25 cellular contexts compared by ENCODE assay signal in genomic region chr4:102352774-102353173, GRCh38. TPM values are rescaled to one million over a fixed set of nuclear protein-coding genes. Genes with fewer than 3 reads are reported as not detected.
DNase-seq lines count a peak whose midpoint lies in the region; ATAC-seq, FAIRE-seq and TF ChIP-seq lines count a peak whose summit lies in the region.
"Had no signal": no experiment of that assay in that cellular context is flagged by ENCODE, and none has a peak within 500 bp of the region (broad histone marks: within the 10 kb centered on the region; RNA-seq: fewer than 3 reads in every experiment).

No MANE protein-coding gene starts in this region.

- TF ChIP-seq CTCF in hepatocyte (IDR thresholded peaks at IDR 0.05; ENCODE audit: poor library complexity) (no peak), pancreas (IDR thresholded peaks at IDR 0.05) (no peak), RWPE1 (conservative IDR thresholded peaks at IDR 0.05; ENCODE audit: low read depth) (no peak), omental fat pad (IDR thresholded peaks at IDR 0.05) (no peak), esophagus muscularis mucosa (IDR thresholded peaks at IDR 0.05) (no peak)

- H3K4me1 ChIP-seq in hepatocyte (ENCODE audit: insufficient read depth) (peaks cover 6% of the 10 kb centered on the region), pancreas (peaks cover 4 to 5% (median 4%) of the 10 kb centered on the region in 3 donors), esophagus muscularis mucosa (no peaks in the 10 kb centered on the region)
- H3K4me1 ChIP-seq: BLaER1 treated with 17β-estradiol and CSF1 and Interleukin-3, amounts not matched to agents 10 nM and 100 nM had no signal

- in situ Hi-C loops in G401 (cut with HindIII; ENCODE audit: low sequenced_read_pairs), result no loop called here

- no peaks in the 10 kb centered on the region for H3K79me2 ChIP-seq in hepatocyte

- H3K9me2 ChIP-seq in hepatocyte (replicated peaks; ENCODE audit: insufficient read depth), result no peaks in the 10 kb centered on the region

- H3K9me3 ChIP-seq in SK-N-MC (ENCODE audit: low read depth, low read length) (no peaks in the 10 kb centered on the region), hepatocyte (ENCODE audit: low read depth) (no peaks in the 10 kb centered on the region), pancreas (no peaks in the 10 kb centered on the region), esophagus muscularis mucosa (no peaks in the 10 kb centered on the region)

- no peak for TF ChIP-seq EP300 in esophagus muscularis mucosa (IDR thresholded peaks at IDR 0.05)

- DNase-seq in G401 (ENCODE audit: low spot score) (peak; percentile 49), SK-N-MC (ENCODE audit: low read depth, low spot score) (no peak), hepatocyte (ENCODE audit: low spot score) (peak; percentile 38), pancreas (no peak), RWPE1 (ENCODE audit: low spot score) (no peak), omental fat pad (ENCODE audit: low spot score) (no peak), esophagus muscularis mucosa (ENCODE audit: extremely low spot score) (no peak)
- DNase-seq: CD8-positive, alpha-beta memory T cell; DND-41; GDM1; GM23248; KBM-7; NCI-H1048; NCI-H146; NCI-H2081 treated with DMSO at 0.1 percent for 48 hours; NCI-H2227 treated with DMSO at 0.1 percent for 48 hours; NCI-H526; SHP77 treated with DMSO at 0.1 percent for 48 hours had no signal

- CTCF ChIA-PET in RWPE1 (lab: Yijun Ruan, JAX), result no interaction called here

- H3K4me2 ChIP-seq in hepatocyte, result peak overlapping the region; percentile 37
- H3K4me2 ChIP-seq: BLaER1 treated with 17β-estradiol and CSF1 and Interleukin-3, amounts not matched to agents 10 nM and 100 nM had no signal

- no peaks in the 10 kb centered on the region for H3K27me3 ChIP-seq in hepatocyte
- H3K27me3 ChIP-seq in pancreas, result no peaks in the 10 kb centered on the region
- H3K27me3 ChIP-seq in esophagus muscularis mucosa, result no peaks in the 10 kb centered on the region
- H3K27me3 ChIP-seq: BLaER1 treated with 17β-estradiol and CSF1 and Interleukin-3, amounts not matched to agents 10 nM and 100 nM had no signal

- POLR2A ChIA-PET in RWPE1 (lab: Yijun Ruan, JAX; ENCODE audit: low non-redundant PET), result no interaction called here

- H3K27ac ChIP-seq in SK-N-MC (peak overlapping the region; percentile 37; the same call in 1 of the 2 replicates), hepatocyte (peak overlapping the region; percentile 41), pancreas (no peak overlapping the region), RWPE1 (no peak overlapping the region), esophagus muscularis mucosa (replicated peaks in 1 of 4) (no peak overlapping the region)
- H3K27ac ChIP-seq: BLaER1 treated with 17β-estradiol and CSF1 and Interleukin-3, amounts not matched to agents 10 nM and 100 nM; GM23248 had no signal

- TF ChIP-seq POLR2A in esophagus muscularis mucosa (IDR thresholded peaks at IDR 0.05; ENCODE audit: low read depth), result no peak

- intact Hi-C loops in pancreas (cut with DNase I) (no loop called here), esophagus muscularis mucosa (cut with DNase I) (no loop called here)

- peak; percentile 28 to 62 (median 39) for ATAC-seq in pancreas
- no peak for ATAC-seq in omental fat pad (ENCODE audit: low FRiP score)
- no peak for ATAC-seq in HG03039 (IDR thresholded peaks at IDR 0.05; ENCODE audit: unreplicated experiment)
- ATAC-seq: GM12878 had no signal

- H3K9ac ChIP-seq in SK-N-MC (ENCODE audit: insufficient read length), result peak overlapping the region; percentile 40
- H3K9ac ChIP-seq: BLaER1 treated with 17β-estradiol and CSF1 and Interleukin-3, amounts not matched to agents 10 nM and 100 nM; GM23248 had no signal

- H4K20me1 ChIP-seq in hepatocyte (ENCODE audit: insufficient read depth, poor library complexity, severe bottlenecking), result no peaks in the 10 kb centered on the region
- H4K20me1 ChIP-seq: BLaER1 treated with 17β-estradiol and CSF1 and Interleukin-3, amounts not matched to agents 10 nM and 100 nM had no signal

- H2AFZ ChIP-seq in hepatocyte, result no peak overlapping the region
- H2AFZ ChIP-seq: GM23248 had no signal

- 72% methylated on average over 6 of the region's 6 CpGs for WGBS in hepatocyte (ENCODE audit: low lambda C conversion rate, missing lambda C conversion rate)
- 72 to 80% methylated on average over 6 of the region's 6 CpGs for WGBS in pancreas, 2 donors
- 86% methylated on average over 6 of the region's 6 CpGs for WGBS in esophagus muscularis mucosa

- no peaks in the 10 kb centered on the region for H3K36me3 ChIP-seq in SK-N-MC (ENCODE audit: insufficient read depth, low read length)
- no peaks in the 10 kb centered on the region for H3K36me3 ChIP-seq in hepatocyte (replicated peaks; ENCODE audit: insufficient read depth, low read depth)
- no peaks in the 10 kb centered on the region for H3K36me3 ChIP-seq in pancreas
- H3K36me3 ChIP-seq in esophagus muscularis mucosa, result no peaks in the 10 kb centered on the region
- H3K36me3 ChIP-seq: BLaER1 treated with 17β-estradiol and CSF1 and Interleukin-3, amounts not matched to agents 10 nM and 100 nM had no signal

- FAIRE-seq in pancreas (lab: Jason Lieb, UNC), result peak; percentile 81
- FAIRE-seq: A204.1, D721Med, GM12878, GM18507, RCC 7860 had no signal

- H3K4me3 ChIP-seq in SK-N-MC (peak overlapping the region; percentile 24), hepatocyte (no peak overlapping the region), pancreas (no peak overlapping the region), esophagus muscularis mucosa (no peak overlapping the region)
- H3K4me3 ChIP-seq: BLaER1 treated with 17β-estradiol and CSF1 and Interleukin-3, amounts not matched to agents 10 nM and 100 nM; GM12878; GM23248 had no signal

RNA-seq across cellular contexts. Expression of gene SLC39A8, which starts 7.5 kb away (rescaled TPM):
- total RNA-seq in G401 (2014; rRNA removed; shearing (Covaris generic)), result 6.7 and 11.1 TPM in 2 replicates
- total RNA-seq in hepatocyte (22.3 and 24.5 TPM in 2 replicates), pancreas (10 to 100 TPM; 31.5 to 46.8 (median 42.2) TPM), omental fat pad (100 to 1,000 TPM in 3 of 4 donors, 1 to 10 TPM in 1; 9.3 to 238 (median 147) TPM), esophagus muscularis mucosa (1 to 10 TPM; 4.0 to 6.6 (median 6.0) TPM)
- polyA plus RNA-seq in hepatocyte (15.9 and 16.1 TPM in 2 replicates), pancreas (10 to 100 TPM in 1 of 2 donors, 1 to 10 TPM in 1; 9.9 to 11.7 TPM)

Comparison
In these comparisons a context has a peak if more than half of its experiments do, and no peak if none do; other contexts are left out.
1. DNase-seq: peak in G401 (single experiment) and hepatocyte (single experiment); none in SK-N-MC (single experiment), pancreas (0 of 6), RWPE1 (single experiment), omental fat pad (single experiment) and esophagus muscularis mucosa (single experiment).
2. H3K27ac ChIP-seq: peak in SK-N-MC (single experiment) and hepatocyte (single experiment); none in pancreas (0 of 4), RWPE1 (single experiment) and esophagus muscularis mucosa (0 of 4).
3. ATAC-seq: peak in pancreas (4 of 4); none in omental fat pad (single experiment) and HG03039 (single experiment).